15 cellular contexts compared by ENCODE assay signal in the genomic region with DNA sequence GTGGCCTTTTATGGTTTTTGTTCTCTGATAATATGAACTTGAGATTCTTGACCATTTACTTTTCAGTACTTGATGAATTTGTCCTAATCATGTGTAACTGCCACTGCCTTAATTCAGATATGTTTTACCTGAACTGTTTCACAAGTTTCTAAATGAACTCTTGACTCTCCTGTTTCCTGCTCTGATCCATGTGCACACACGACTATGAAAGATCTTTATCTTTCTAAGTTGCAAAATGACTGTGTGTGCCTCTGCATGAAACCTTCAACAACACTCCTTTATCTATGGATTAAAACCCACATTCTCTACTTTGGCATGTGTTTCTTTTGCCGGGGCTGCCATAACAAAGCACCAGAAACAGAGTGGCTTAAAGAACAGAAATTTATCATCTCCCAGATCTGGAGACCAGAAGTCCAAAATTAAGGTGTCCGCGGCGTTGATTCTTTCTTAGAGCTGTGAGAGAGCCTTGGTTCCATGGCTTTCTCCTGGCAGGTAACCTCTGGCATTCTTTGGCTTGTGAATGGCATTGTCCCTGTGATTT.
DNase-seq lines count a peak whose midpoint lies in the region; ATAC-seq and TF ChIP-seq lines count a peak whose summit lies in the region.
"Had no signal": no experiment of that assay in that cellular context is flagged by ENCODE, and none has a peak within 500 bp of the region (broad histone marks: within the 10 kb centered on the region; RNA-seq: fewer than 3 reads in every experiment).

No MANE protein-coding gene starts in this region.

- in situ Hi-C loops in GM23248 (cut with MboI), result no loop called here

- H3K9me3 ChIP-seq in WERI-Rb-1 (ENCODE audit: severe bottlenecking) (peaks cover under 1% of the 10 kb centered on the region), GM23248 (ENCODE audit: low read depth) (no peaks in the 10 kb centered on the region)

- peaks cover 5% of the 10 kb centered on the region for H3K9me3 Mint-ChIP-seq in activated naive CD8-positive, alpha-beta T cell treated with anti-CD3 and anti-CD28 coated beads, Interleukin-2, amount 50 U/mL, for 24 hours

- no peak overlapping the region for H3K4me3 Mint-ChIP-seq in activated naive CD8-positive, alpha-beta T cell treated with anti-CD3 and anti-CD28 coated beads, Interleukin-2, amount 50 U/mL, for 24 hours
- H3K4me3 Mint-ChIP-seq: dendritic cell treated with granulocyte-macrophage colony-stimulating factor and Interleukin-4, amounts not matched to agents 40 ng/mL and 50 ng/mL, for 4 days had no signal

- H3K4me3 ChIP-seq in GM12864 (ENCODE audit: low read depth, low read length) (no peak overlapping the region), WERI-Rb-1 (ENCODE audit: low read depth, low read length) (no peak overlapping the region), GM23248 (no peak overlapping the region)
- H3K4me3 ChIP-seq: spleen had no signal

- no peaks in the 10 kb centered on the region for H3F3A ChIP-seq in GM23248 (ENCODE audit: insufficient read depth)

- DNase-seq in GM12864 (ENCODE audit: low read depth), result peak; percentile 46
- no peak for DNase-seq in activated naive CD8-positive, alpha-beta T cell treated with anti-CD3 and anti-CD28 coated beads, Interleukin-2, amount 50 U/mL, for 24 hours
- no peak for DNase-seq in WERI-Rb-1
- DNase-seq in EL, result no peak
- DNase-seq in GM23248, result no peak
- no peak for DNase-seq in HUDEP-2 (lab: John Stamatoyannopoulos, UW; ENCODE audit: unreplicated experiment in 76 of 76)
- DNase-seq: activated CD4-positive, alpha-beta T cell treated with anti-CD3 and anti-CD28 coated beads for 4 hours; AML-193; kidney glomerular epithelial cell; NCI-H146; spleen had no signal

- H3K4me1 Mint-ChIP-seq in activated naive CD8-positive, alpha-beta T cell treated with anti-CD3 and anti-CD28 coated beads, Interleukin-2, amount 50 U/mL, for 24 hours, result peaks cover 12% of the 10 kb centered on the region

- no peaks in the 10 kb centered on the region for H3K9me2 ChIP-seq in GM23248 (ENCODE audit: insufficient read depth)

- no peaks in the 10 kb centered on the region for H3K36me3 Mint-ChIP-seq in activated naive CD8-positive, alpha-beta T cell treated with anti-CD3 and anti-CD28 coated beads, Interleukin-2, amount 50 U/mL, for 24 hours (ENCODE audit: low read depth)

- H4K20me1 ChIP-seq in GM23248 (ENCODE audit: insufficient read depth), result no peaks in the 10 kb centered on the region

- peaks cover 9% of the 10 kb centered on the region for H3K27me3 Mint-ChIP-seq in activated naive CD8-positive, alpha-beta T cell treated with anti-CD3 and anti-CD28 coated beads, Interleukin-2, amount 50 U/mL, for 24 hours
- H3K27me3 Mint-ChIP-seq: dendritic cell treated with granulocyte-macrophage colony-stimulating factor and Interleukin-4, amounts not matched to agents 40 ng/mL and 50 ng/mL, for 4 days had no signal

- H3K27me3 ChIP-seq in WERI-Rb-1 (ENCODE audit: insufficient read depth, low read depth, severe bottlenecking) (no peaks in the 10 kb centered on the region), GM23248 (replicated peaks; ENCODE audit: insufficient read depth) (peaks cover 16% of the 10 kb centered on the region; the same call in 1 of the 2 replicates)
- H3K27me3 ChIP-seq: spleen had no signal

- no peaks in the 10 kb centered on the region for H3K36me3 ChIP-seq in WERI-Rb-1
- no peaks in the 10 kb centered on the region for H3K36me3 ChIP-seq in GM23248 (ENCODE audit: low read depth)
- H3K36me3 ChIP-seq: spleen had no signal

- 65 to 73% methylated on average over 5 of the region's 5 CpGs for WGBS in GM23248 (ENCODE audit: low coverage in 1 of 2, low lambda C conversion rate in 2 of 2, missing lambda C conversion rate in 2 of 2), 2 experiments

- H3K79me2 ChIP-seq in GM23248 (ENCODE audit: insufficient read depth), result no peaks in the 10 kb centered on the region

- TF ChIP-seq CTCF in GM12864 (IDR thresholded peaks at IDR 0.05; ENCODE audit: low read depth, low read length, missing control alignments) (no peak), WERI-Rb-1 (IDR thresholded peaks at IDR 0.05; ENCODE audit: low read depth, low read length) (no peak)

- H3K27ac Mint-ChIP-seq in activated naive CD8-positive, alpha-beta T cell treated with anti-CD3 and anti-CD28 coated beads, Interleukin-2, amount 50 U/mL, for 24 hours, result peak overlapping the region; percentile 21
- H3K27ac Mint-ChIP-seq: dendritic cell treated with granulocyte-macrophage colony-stimulating factor and Interleukin-4, amounts not matched to agents 40 ng/mL and 50 ng/mL, for 4 days had no signal

- H2AFZ ChIP-seq in GM23248, result no peak overlapping the region

- H3K27ac ChIP-seq in WERI-Rb-1 (no peak overlapping the region), GM23248 (no peak overlapping the region)

- H3K4me1 ChIP-seq in GM23248 (ENCODE audit: insufficient read depth), result no peaks in the 10 kb centered on the region
- H3K4me1 ChIP-seq: spleen had no signal

- peak; percentile 35 for ATAC-seq in GM19455 (IDR thresholded peaks at IDR 0.05; ENCODE audit: unreplicated experiment)
- peak; percentile 43 for ATAC-seq in HG03159 (IDR thresholded peaks at IDR 0.05; ENCODE audit: unreplicated experiment)
- ATAC-seq in activated naive CD8-positive, alpha-beta T cell treated with anti-CD3 and anti-CD28 coated beads, Interleukin-2, amount 50 U/mL, for 24 hours, result no peak
- ATAC-seq: SK-N-SH treated with all-trans-retinoic acid at 6 μM for 48 hours had no signal

- H3K9ac ChIP-seq in GM23248, result no peak overlapping the region

- no peak overlapping the region for H3K4me2 ChIP-seq in GM23248 (ENCODE audit: unreplicated experiment)
